In the genomic region with DNA sequence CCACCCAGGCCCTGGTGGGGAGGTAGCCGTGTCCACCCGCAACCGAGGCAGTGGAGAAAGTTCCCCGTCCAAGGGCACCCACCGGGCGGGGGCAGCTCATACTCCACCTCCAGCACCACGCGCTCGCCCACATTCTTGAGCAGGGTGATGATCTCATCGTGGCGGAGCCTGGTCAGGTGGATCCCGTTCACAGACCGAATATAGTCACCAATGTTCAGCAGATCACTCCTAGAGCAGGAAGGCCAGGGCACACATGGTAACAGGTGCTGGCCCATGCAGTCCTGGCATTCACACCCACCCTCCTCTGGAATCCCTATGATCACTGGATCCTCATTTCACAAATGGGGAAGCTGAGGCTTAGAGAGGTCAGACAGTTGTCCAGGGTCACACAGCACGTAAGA, we compare ENCODE assay signal across 1 cellular context.
TF ChIP-seq lines count a peak whose summit lies in the region.

No MANE protein-coding gene starts in this region.

TF ChIP-seq in H1, 55 proteins besides CTCF, POLR2A, EP300 and RAD21 (continued from another document):
- TF ChIP-seq CBX5 (IDR thresholded peaks at IDR 0.05; ENCODE audit: low read depth, low read length) (no peak), HDAC2 (IDR thresholded peaks at IDR 0.05; ENCODE audit: borderline replicate concordance in 1 of 2, low read depth in 2 of 2, low read length in 2 of 2) (no peak), FOSL1 (IDR thresholded peaks at IDR 0.05; ENCODE audit: insufficient read depth, low read depth, low read length) (no peak), EGR1 (IDR thresholded peaks at IDR 0.05; ENCODE audit: borderline replicate concordance, low read depth, low read length) (no peak), JUN (IDR thresholded peaks at IDR 0.05; ENCODE audit: low read depth, low read length) (no peak), BACH1 (IDR thresholded peaks at IDR 0.05; ENCODE audit: low read length) (no peak), NRF1 (IDR thresholded peaks at IDR 0.05; ENCODE audit: low read depth, low read length) (no peak), SRF (IDR thresholded peaks at IDR 0.05; ENCODE audit: low read depth, low read length) (no peak), ASH2L (IDR thresholded peaks at IDR 0.05; ENCODE audit: low read length) (no peak), RBBP5 (IDR thresholded peaks at IDR 0.05; ENCODE audit: borderline replicate concordance, low read depth, low read length) (no peak), JUND (IDR thresholded peaks at IDR 0.05; ENCODE audit: low read length) (no peak), NANOG (IDR thresholded peaks at IDR 0.05; ENCODE audit: insufficient read depth, low read depth, low read length, poor library complexity, severe bottlenecking) (no peak), BCL11A (IDR thresholded peaks at IDR 0.05; ENCODE audit: low read depth in 2 of 2, low read length in 2 of 2) (no peak), TAF7 (optimal IDR thresholded peaks at IDR 0.05; ENCODE audit: borderline replicate concordance, low read depth, low read length) (no peak)
- TF ChIP-seq, protein P1, sequence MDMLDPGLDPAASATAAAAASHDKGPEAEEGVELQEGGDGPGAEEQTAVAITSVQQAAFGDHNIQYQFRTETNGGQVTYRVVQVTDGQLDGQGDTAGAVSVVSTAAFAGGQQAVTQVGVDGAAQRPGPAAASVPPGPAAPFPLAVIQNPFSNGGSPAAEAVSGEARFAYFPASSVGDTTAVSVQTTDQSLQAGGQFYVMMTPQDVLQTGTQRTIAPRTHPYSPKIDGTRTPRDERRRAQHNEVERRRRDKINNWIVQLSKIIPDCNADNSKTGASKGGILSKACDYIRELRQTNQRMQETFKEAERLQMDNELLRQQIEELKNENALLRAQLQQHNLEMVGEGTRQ (IDR thresholded peaks at IDR 0.05; ENCODE audit: low read length) = no peak
- TF ChIP-seq, protein P2, sequence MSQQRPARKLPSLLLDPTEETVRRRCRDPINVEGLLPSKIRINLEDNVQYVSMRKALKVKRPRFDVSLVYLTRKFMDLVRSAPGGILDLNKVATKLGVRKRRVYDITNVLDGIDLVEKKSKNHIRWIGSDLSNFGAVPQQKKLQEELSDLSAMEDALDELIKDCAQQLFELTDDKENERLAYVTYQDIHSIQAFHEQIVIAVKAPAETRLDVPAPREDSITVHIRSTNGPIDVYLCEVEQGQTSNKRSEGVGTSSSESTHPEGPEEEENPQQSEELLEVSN (IDR thresholded peaks at IDR 0.05) = no peak
